In genomic region chr2:209368406-209368805, GRCh38 we compare ENCODE assay signal across 17 cellular contexts. TPM values are rescaled to one million over a fixed set of nuclear protein-coding genes. Genes with fewer than 3 reads are reported as not detected.
DNase-seq lines count a peak whose midpoint lies in the region; ATAC-seq and TF ChIP-seq lines count a peak whose summit lies in the region.
"Had no signal": no experiment of that assay in that cellular context is flagged by ENCODE, and none has a peak within 500 bp of the region (broad histone marks: within the 10 kb centered on the region; RNA-seq: fewer than 3 reads in every experiment).

No MANE protein-coding gene starts in this region.

- H3K27ac Mint-ChIP-seq in type B pancreatic cell, result peak overlapping the region; percentile 75
- H3K27ac Mint-ChIP-seq: activated naive CD4-positive, alpha-beta T cell treated with anti-CD3 and anti-CD28 coated beads, Interleukin-2, amount 50 U/mL, for 24 hours; memory B cell; naive thymus-derived CD4-positive, alpha-beta T cell had no signal

- no peaks in the 10 kb centered on the region for H3K27me3 ChIP-seq in RWPE2 (ENCODE audit: insufficient read depth, poor library complexity, severe bottlenecking)
- H3K27me3 ChIP-seq in foreskin keratinocyte, result no peaks in the 10 kb centered on the region
- H3K27me3 ChIP-seq in right atrium auricular region, result no peaks in the 10 kb centered on the region
- H3K27me3 ChIP-seq: BLaER1 had no signal

- peak overlapping the region; percentile 81 for H3K27ac ChIP-seq in RWPE2 (ENCODE audit: poor library complexity, severe bottlenecking)
- peak overlapping the region; percentile 83 for H3K27ac ChIP-seq in foreskin keratinocyte
- H3K27ac ChIP-seq in right atrium auricular region, result no peak overlapping the region
- H3K27ac ChIP-seq: BLaER1 had no signal

- DNase-seq in SIG-M5 treated with dmso at 0.1 percent for 504 hours (lab: John Stamatoyannopoulos, UW; ENCODE audit: unreplicated experiment) (peak; percentile 18), SIG-M5 (lab: John Stamatoyannopoulos, UW) (no peak), RWPE2 (ENCODE audit: low spot score) (no peak), foreskin keratinocyte (peak in 1 of 2 donors; percentile 31), type B pancreatic cell (ENCODE audit: extremely low spot score, unreplicated experiment) (no peak), NCI-H187 treated with DMSO at 0.1 percent for 48 hours (lab: John Stamatoyannopoulos, UW) (no peak), right atrium auricular region (ENCODE audit: low spot score) (no peak), NCI-H526 (lab: John Stamatoyannopoulos, UW) (no peak)
- DNase-seq: activated CD4-positive, CD25-positive, alpha-beta regulatory T cell; hypothalamus; naive thymus-derived CD4-positive, alpha-beta T cell; posterior cingulate gyrus; stimulated activated CD4-positive, alpha-beta T cell treated with anti-CD3 and anti-CD28 coated beads, Interleukin-4, amount 100 ng/mL, for 1 hour had no signal

- no peak for TF ChIP-seq CTCF in RWPE2 (IDR thresholded peaks at IDR 0.05; ENCODE audit: poor library complexity, severe bottlenecking)
- no peak for TF ChIP-seq CTCF in foreskin keratinocyte (conservative IDR thresholded peaks at IDR 0.05)
- TF ChIP-seq CTCF in type B pancreatic cell (conservative IDR thresholded peaks at IDR 0.05), result no peak
- TF ChIP-seq CTCF in right atrium auricular region (IDR thresholded peaks at IDR 0.05), result no peak

- H3K9me3 Mint-ChIP-seq in type B pancreatic cell, result no peaks in the 10 kb centered on the region

- no peaks in the 10 kb centered on the region for H3K27me3 Mint-ChIP-seq in type B pancreatic cell

- no peaks in the 10 kb centered on the region for H3K4me1 Mint-ChIP-seq in type B pancreatic cell (ENCODE audit: unreplicated experiment)
- H3K4me1 Mint-ChIP-seq: activated naive CD4-positive, alpha-beta T cell treated with anti-CD3 and anti-CD28 coated beads, Interleukin-2, amount 50 U/mL, for 24 hours; memory B cell; naive thymus-derived CD4-positive, alpha-beta T cell had no signal

- H3K4me3 ChIP-seq in RWPE2 (ENCODE audit: severe bottlenecking) (no peak overlapping the region), right atrium auricular region (no peak overlapping the region)
- H3K4me3 ChIP-seq: BLaER1 had no signal

- H3K36me3 ChIP-seq in RWPE2 (ENCODE audit: low read depth) (no peaks in the 10 kb centered on the region), right atrium auricular region (no peaks in the 10 kb centered on the region)
- H3K36me3 ChIP-seq: BLaER1 had no signal

- no peaks in the 10 kb centered on the region for H3K9me3 ChIP-seq in RWPE2 (ENCODE audit: severe bottlenecking)
- peaks cover 0 to 7% of the 10 kb centered on the region in 2 donors for H3K9me3 ChIP-seq in right atrium auricular region
- H3K9me3 ChIP-seq: BLaER1 had no signal

- H3K4me3 Mint-ChIP-seq in type B pancreatic cell, result peak overlapping the region; percentile 11
- H3K4me3 Mint-ChIP-seq: activated naive CD4-positive, alpha-beta T cell treated with anti-CD3 and anti-CD28 coated beads, Interleukin-2, amount 50 U/mL, for 24 hours; memory B cell; naive thymus-derived CD4-positive, alpha-beta T cell had no signal

- H3K4me1 ChIP-seq in RWPE2 (ENCODE audit: insufficient read depth, poor library complexity, severe bottlenecking), result peaks cover 26% of the 10 kb centered on the region
- H3K4me1 ChIP-seq in foreskin keratinocyte, result peaks cover 27% of the 10 kb centered on the region
- H3K4me1 ChIP-seq in right atrium auricular region, result no peaks in the 10 kb centered on the region
- H3K4me1 ChIP-seq: BLaER1 had no signal

- ATAC-seq in RWPE2 (ENCODE audit: low read depth), result 0 out of 3 replicates have a peak, but pooled peaks have one; percentile 23
- no peak for ATAC-seq in foreskin keratinocyte
- ATAC-seq: naive thymus-derived CD4-positive, alpha-beta T cell had no signal

- no peaks in the 10 kb centered on the region for H3K36me3 Mint-ChIP-seq in type B pancreatic cell
- H3K36me3 Mint-ChIP-seq: activated naive CD4-positive, alpha-beta T cell treated with anti-CD3 and anti-CD28 coated beads, Interleukin-2, amount 50 U/mL, for 24 hours; memory B cell; naive thymus-derived CD4-positive, alpha-beta T cell had no signal

RNA-seq across cellular contexts. Expression of gene MAP2, which starts 55.4 kb away (rescaled TPM):
- total RNA-seq in foreskin keratinocyte (7.4 and 9.1 TPM in 2 replicates), type B pancreatic cell (ENCODE audit: low replicate concordance) (18.2 and 37.5 TPM in 2 replicates), right atrium auricular region (1 to 10 TPM; 6.5 to 6.7 TPM)
- 3.1 and 3.6 TPM in 2 replicates for polyA plus RNA-seq in foreskin keratinocyte
- total RNA-seq: activated CD8-positive, alpha-beta memory T cell treated with anti-CD3 and anti-CD28 coated beads for 36 hours had no signal

Comparison
In these comparisons a context has a peak if more than half of its experiments do, and no peak if none do; other contexts are left out.
1. H3K27ac ChIP-seq: peak in RWPE2 (single experiment) and foreskin keratinocyte (single experiment); none in right atrium auricular region (0 of 2).